Comparison of ENCODE assay signal across 20 cellular contexts in genomic region chr20:6824401-6824800, GRCh38.
"Had no signal": no experiment of that assay in that cellular context is flagged by ENCODE, and none has a peak within 500 bp of the region (broad histone marks: within the 10 kb centered on the region; RNA-seq: fewer than 3 reads in every experiment).

No MANE protein-coding gene starts in this region.

- H3K27me3 ChIP-seq: colonic mucosa, esophagus muscularis mucosa, gastrocnemius medialis, left lung had no signal

- DNase-seq: colonic mucosa; cortex of kidney; effector CD8-positive, alpha-beta T cell; effector memory CD8-positive, alpha-beta T cell; endodermal cell; erythroblast; foreskin melanocyte; gastrocnemius medialis; glutamatergic neuron; head of caudate nucleus; heart right ventricle; hippocampal formation; left cardiac atrium; left lung; left ventricle myocardium superior; lower lobe of right lung; mesendoderm; midbrain; naive thymus-derived CD4-positive, alpha-beta T cell had no signal

- H3K4me1 ChIP-seq: colonic mucosa, esophagus muscularis mucosa, gastrocnemius medialis, heart right ventricle, left lung, lower lobe of right lung had no signal

- ATAC-seq: effector memory CD8-positive, alpha-beta T cell; gastrocnemius medialis; heart right ventricle; left cardiac atrium; left lung; left ventricle myocardium superior; lower lobe of right lung; naive thymus-derived CD4-positive, alpha-beta T cell had no signal

- H3K27ac ChIP-seq: colonic mucosa, esophagus muscularis mucosa, gastrocnemius medialis, heart right ventricle, left lung, lower lobe of right lung had no signal

- H3K36me3 ChIP-seq: colonic mucosa, esophagus muscularis mucosa, gastrocnemius medialis, heart right ventricle, left lung, lower lobe of right lung had no signal

- H3K9me3 ChIP-seq: colonic mucosa, esophagus muscularis mucosa, gastrocnemius medialis, heart right ventricle, left lung, lower lobe of right lung had no signal

- H3K4me3 ChIP-seq: colonic mucosa, esophagus muscularis mucosa, gastrocnemius medialis, heart right ventricle, left lung, lower lobe of right lung had no signal
